In genomic region chr15:69158201-69158842, GRCh38 we compare ENCODE assay signal across 19 cellular contexts.
"Had no signal": no experiment of that assay in that cellular context is flagged by ENCODE, and none has a peak within 500 bp of the region (broad histone marks: within the 10 kb centered on the region; RNA-seq: fewer than 3 reads in every experiment).

No MANE protein-coding gene starts in this region.

- H3K9me3 ChIP-seq: esophagus muscularis mucosa, gastroesophageal sphincter, SK-N-SH, tibial nerve, uterus had no signal

- H3K36me3 ChIP-seq: esophagus muscularis mucosa, gastroesophageal sphincter, tibial nerve, uterus had no signal

- H3K27ac Mint-ChIP-seq: T-cell had no signal

- DNase-seq: activated CD4-positive, CD25-positive, alpha-beta regulatory T cell treated with anti-CD3 and anti-CD28 coated beads, Interleukin-2, amount 50 U/mL, for 72 hours; activated naive CD4-positive, alpha-beta T cell; aorta; effector CD4-positive, alpha-beta T cell; naive thymus-derived CD8-positive, alpha-beta T cell; occipital lobe; retina; SK-N-SH; stimulated activated CD4-positive, alpha-beta T cell treated with anti-CD3 and anti-CD28 coated beads, Interleukin-1b, Interleukin-23, amount 100 ng/mL, for 48 hours; stimulated activated CD8-positive, alpha-beta memory T cell treated with anti-CD3 and anti-CD28 coated beads, Interleukin-4, amount 100 ng/mL, for 48 hours; stimulated activated naive CD4-positive, alpha-beta T cell treated with Interleukin-2 at 50 U/mL for 16 hours; T-cell; T-helper 9 cell; uterus had no signal

- H3K27ac ChIP-seq: coronary artery, esophagus muscularis mucosa, gastroesophageal sphincter, tibial nerve, uterus had no signal

- ATAC-seq: activated T-helper 17 cell treated with anti-CD3 and anti-CD28 coated beads, Interleukin-2, amount 50 U/mL, for 72 hours; gastroesophageal sphincter; naive thymus-derived CD8-positive, alpha-beta T cell; T-cell had no signal

- H3K9me3 Mint-ChIP-seq: activated T-helper 17 cell treated with anti-CD3 and anti-CD28 coated beads, Interleukin-2, amount 50 U/mL, for 72 hours; naive thymus-derived CD8-positive, alpha-beta T cell; T-cell had no signal

- H3K27me3 ChIP-seq: esophagus muscularis mucosa, gastroesophageal sphincter, tibial nerve, uterus had no signal

- H3K36me3 Mint-ChIP-seq: naive thymus-derived CD8-positive, alpha-beta T cell; T-cell had no signal

- H3K4me3 ChIP-seq: coronary artery, esophagus muscularis mucosa, gastroesophageal sphincter, tibial nerve, uterus had no signal
